ENCODE assay signal across 15 cellular contexts in the genomic region with DNA sequence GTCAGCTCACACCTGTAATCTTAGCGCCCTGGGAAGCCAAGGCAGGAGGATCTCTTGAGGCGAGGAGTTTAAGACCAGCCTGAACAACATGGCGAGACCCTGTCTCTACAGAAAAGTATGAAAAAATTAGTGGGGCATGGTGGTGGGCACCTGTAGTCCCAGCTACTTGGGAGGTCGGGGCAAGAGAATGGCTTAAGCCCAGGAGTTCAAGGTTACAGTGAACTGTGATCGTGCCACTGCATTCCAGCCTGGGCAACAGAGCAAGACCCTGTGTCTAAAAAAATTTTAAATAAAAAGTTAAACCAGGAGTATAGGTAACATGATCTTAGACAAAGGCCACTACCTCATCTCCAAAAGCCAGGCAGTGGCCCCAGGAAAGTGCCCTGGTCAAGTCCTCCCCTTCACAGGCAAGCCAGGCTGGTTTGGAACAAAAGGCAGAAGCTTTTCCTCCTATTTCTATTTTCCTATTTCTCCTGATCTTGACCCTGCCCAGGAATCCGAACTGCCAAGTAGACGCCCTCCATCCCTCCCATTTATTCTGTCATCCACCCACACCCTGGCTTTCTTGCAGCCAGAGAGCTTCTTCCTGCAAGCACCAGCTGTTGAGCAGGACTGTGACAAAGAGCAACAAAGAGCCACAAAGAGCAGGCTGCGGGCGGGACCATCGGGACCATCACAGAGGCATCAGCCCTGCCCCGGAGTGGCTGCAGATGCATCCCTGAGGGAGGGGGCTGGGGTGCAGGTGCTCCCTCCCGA.
DNase-seq lines count a peak whose midpoint lies in the region; ATAC-seq, FAIRE-seq and TF ChIP-seq lines count a peak whose summit lies in the region.
"Had no signal": no experiment of that assay in that cellular context is flagged by ENCODE, and none has a peak within 500 bp of the region (broad histone marks: within the 10 kb centered on the region; RNA-seq: fewer than 3 reads in every experiment).

No MANE protein-coding gene starts in this region.

- POLR2A ChIA-PET in HEK293 (lab: Yijun Ruan, JAX): no interaction called here
- POLR2A ChIA-PET in H1 (lab: Charles Lee; ENCODE audit: partially characterized antibody): interaction anchor here (0.8 kb wide), 1 partner anchor 129 kb away, joined by 3 read pairs; no protein-coding TSS in a partner anchor

- no peaks in the 10 kb centered on the region for H3K36me3 ChIP-seq in HEK293 (ENCODE audit: control insufficient read depth in 2 of 2, insufficient read depth in 1 of 2, low read length in 2 of 2)
- no peaks in the 10 kb centered on the region for H3K36me3 ChIP-seq in H1 (ENCODE audit: control insufficient read depth in 2 of 4, insufficient read depth in 4 of 4, low read length in 3 of 4)
- no peaks in the 10 kb centered on the region for H3K36me3 ChIP-seq in left lung
- H3K36me3 ChIP-seq in sigmoid colon: no peaks in the 10 kb centered on the region
- H3K36me3 ChIP-seq: neutrophil had no signal

- TF ChIP-seq RAD21 in H1 (IDR thresholded peaks at IDR 0.05 in 1 of 2, conservative IDR thresholded peaks at IDR 0.05 in 1 of 2; ENCODE audit: low read depth in 2 of 2, low read length in 2 of 2): no peak

- 0 out of 2 replicates have a peak overlapping the region, but pooled peaks have one; percentile 27 for H2BK5ac ChIP-seq in H1 (ENCODE audit: low read depth, low read length)

- no peak overlapping the region for H4K8ac ChIP-seq in H1 (ENCODE audit: extremely low read depth, insufficient read depth, low read length)

- H3K4me3 ChIP-seq in HEK293 (ENCODE audit: low read depth, low read length): no peak overlapping the region
- no peak overlapping the region for H3K4me3 ChIP-seq in H1 (ENCODE audit: extremely low read depth in 1 of 4, insufficient read depth in 2 of 4, low read depth in 3 of 4, low read length in 4 of 4)
- no peak overlapping the region for H3K4me3 ChIP-seq in left lung
- H3K4me3 ChIP-seq in sigmoid colon: no peak overlapping the region

- WGBS in H1 (ENCODE audit: extremely low coverage in 1 of 2, insufficient coverage in 1 of 2, insufficient read length in 1 of 2, insufficient replicate concordance in 2 of 2, low coverage in 1 of 2, low lambda C conversion rate in 2 of 2, missing lambda C conversion rate in 1 of 2), 2 experiments: 81% methylated on average over 12 of the region's 12 CpGs; no CpG with 5 or more reads in 1 of the 2 experiments
- 35 to 68% methylated on average over 12 of the region's 12 CpGs for WGBS in sigmoid colon, 2 donors

- no peak for FAIRE-seq in H1 (lab: Jason Lieb, UNC)
- FAIRE-seq: bronchial epithelial cell had no signal

- no peak overlapping the region; the same call in 1 of the 2 replicates for H2BK12ac ChIP-seq in H1 (ENCODE audit: low read depth, low read length)

- H3K4ac ChIP-seq in H1 (replicated peaks; ENCODE audit: insufficient read length, low read depth, low read length): no peak overlapping the region

- H4K20me1 ChIP-seq in H1 (replicated peaks in 1 of 2; ENCODE audit: control insufficient read depth in 1 of 2, insufficient read depth in 2 of 2, low read length in 2 of 2): no peaks in the 10 kb centered on the region

- no peak overlapping the region for H2BK120ac ChIP-seq in H1 (replicated peaks; ENCODE audit: low read depth, low read length)

- H4K91ac ChIP-seq in H1 (replicated peaks; ENCODE audit: insufficient read length, low read length): peak overlapping the region; percentile 59

- H2AK5ac ChIP-seq in H1 (ENCODE audit: low read depth, low read length): no peak overlapping the region

- TF ChIP-seq POLR2A in H1 (IDR thresholded peaks at IDR 0.05; ENCODE audit: control extremely low read depth in 1 of 2, low read depth in 2 of 2, low read length in 2 of 2): no peak
- no peak for TF ChIP-seq POLR2A in sigmoid colon (IDR thresholded peaks at IDR 0.05)

- H4K5ac ChIP-seq in H1 (ENCODE audit: insufficient read length, low read depth, low read length): no peak overlapping the region

- no peak overlapping the region; the same call in 1 of the 2 replicates for H2AFZ ChIP-seq in H1 (ENCODE audit: low read length)

- H2BK20ac ChIP-seq in H1 (ENCODE audit: low read length): 0 out of 2 replicates have a peak overlapping the region, but pooled peaks have one; percentile 75

- H3K27ac ChIP-seq in HEK293 (ENCODE audit: extremely low read depth, low read depth, low read length): no peak overlapping the region
- no peak overlapping the region for H3K27ac ChIP-seq in H1 (ENCODE audit: low read depth, low read length)
- H3K27ac ChIP-seq in left lung: peak overlapping the region in 1 of 2 donors; percentile 60
- peak overlapping the region in 1 of 4 donors; percentile 19 for H3K27ac ChIP-seq in sigmoid colon
- H3K27ac ChIP-seq: C4-2B, neutrophil had no signal

- H3K23me2 ChIP-seq in H1 (ENCODE audit: low read depth, low read length): peaks cover 11% of the 10 kb centered on the region

- no peak overlapping the region for H3K56ac ChIP-seq in H1 (replicated peaks; ENCODE audit: insufficient read length, low read depth, low read length)

- ATAC-seq in left lung: peak; percentile 38
- no peak for ATAC-seq in GM19463 (IDR thresholded peaks at IDR 0.05; ENCODE audit: unreplicated experiment)
- ATAC-seq: stimulated activated memory B cell treated with anti-CD40 and anti-IgM and Interleukin-4, amounts not matched to agents 10 μg/mL and 1 μg/mL and 100 μg/mL, for 72 hours had no signal

- TF ChIP-seq CTCF in HEK293 (tag by site-specific recombination; IDR thresholded peaks at IDR 0.05): no peak
- no peak for TF ChIP-seq CTCF in H1 (IDR thresholded peaks at IDR 0.05; ENCODE audit: control extremely low read depth in 1 of 3, insufficient read depth in 1 of 3, low read depth in 1 of 3, low read length in 3 of 3)
- TF ChIP-seq CTCF in left lung (IDR thresholded peaks at IDR 0.05): no peak
- no peak for TF ChIP-seq CTCF in sigmoid colon (IDR thresholded peaks at IDR 0.05)

- DNase-seq in H1 (ENCODE audit: low read depth in 1 of 2, low spot score in 2 of 2) (no peak), left lung (no peak), sigmoid colon (peak; percentile 57), NK-92 (lab: John Stamatoyannopoulos, UW; ENCODE audit: unreplicated experiment) (no peak), GF-D8 (lab: John Stamatoyannopoulos, UW) (no peak)
- no peak for DNase-seq in activated CD4-positive, alpha-beta T cell treated with anti-CD3 and anti-CD28 coated beads for 4 hours
- DNase-seq: activated effector memory CD4-positive, alpha-beta T cell treated with anti-CD3 and anti-CD28 coated beads, Interleukin-2, amount 50 U/mL, for 16 hours; NCI-H2081 treated with DMSO at 0.1 percent for 48 hours; stimulated activated CD4-positive, alpha-beta T cell treated with anti-CD3 and anti-CD28 coated beads, Interleukin-2, amount 100 ng/mL, for 24 hours had no signal

- no peak overlapping the region for H3K23ac ChIP-seq in H1 (ENCODE audit: insufficient read length)

- H3K4me1 ChIP-seq in HEK293 (ENCODE audit: control insufficient read depth, insufficient read depth, low read length) (0 out of 2 replicates have a peak, but pooled peaks cover 3% of the 10 kb centered on the region), H1 (replicated peaks in 1 of 4; ENCODE audit: control insufficient read depth in 3 of 4, insufficient read depth in 4 of 4, low read length in 3 of 4) (peaks cover 0 to 20% (median 10%) of the 10 kb centered on the region in 4 experiments; a peak in 5 of 7 replicates), left lung (peaks cover 0 to 25% of the 10 kb centered on the region in 2 donors), sigmoid colon (peaks cover 0 to 14% (median 11%) of the 10 kb centered on the region in 4 donors)

- no peaks in the 10 kb centered on the region for H3K79me2 ChIP-seq in H1 (ENCODE audit: control insufficient read depth in 1 of 2, insufficient read depth in 2 of 2, low read length in 2 of 2)

- intact Hi-C loops in left lung (cut with DNase I) (no loop called here), sigmoid colon (cut with DNase I) (no loop called here)

- H3K79me1 ChIP-seq in H1 (ENCODE audit: low read depth, low read length): no peaks in the 10 kb centered on the region; the same call in 1 of the 2 replicates

- H3K9me3 ChIP-seq in HEK293 (ENCODE audit: control insufficient read depth, insufficient read depth, low read depth, low read length): no peaks in the 10 kb centered on the region
- peaks cover 6 to 7% of the 10 kb centered on the region in 2 experiments; a peak in 2 of 4 replicates for H3K9me3 ChIP-seq in H1 (ENCODE audit: insufficient read depth in 2 of 2, low read depth in 1 of 2, low read length in 1 of 2)
- peaks cover 0 to 6% of the 10 kb centered on the region in 2 donors for H3K9me3 ChIP-seq in left lung
- no peaks in the 10 kb centered on the region for H3K9me3 ChIP-seq in sigmoid colon
- H3K9me3 ChIP-seq: neutrophil had no signal

- CTCF ChIA-PET in HEK293 (lab: Yijun Ruan, JAX): interaction anchor here (0.7 kb wide), 2 partner anchors 14 to 30 kb away, joined by 3 to 5 read pairs; no protein-coding TSS in a partner anchor
- CTCF ChIA-PET in H1 (lab: Charles Lee; ENCODE audit: partially characterized antibody): interaction anchor here (0.7 to 1.9 kb wide), 5 partner anchors 10 to 296 kb away, joined by 3 to 10 read pairs (median 3); no protein-coding TSS in a partner anchor

- H3K27me3 ChIP-seq in H1 (replicated peaks in 1 of 4; ENCODE audit: control insufficient read depth in 3 of 4, extremely low read depth in 1 of 4, insufficient read depth in 3 of 4, low read length in 3 of 4) (peaks cover 0 to 17% (median 8%) of the 10 kb centered on the region in 4 experiments; a peak in 4 of 7 replicates), left lung (peaks cover 11 to 39% of the 10 kb centered on the region in 2 donors), sigmoid colon (peaks cover 0 to 24% (median 14%) of the 10 kb centered on the region in 3 donors)

- no peak overlapping the region for H3K14ac ChIP-seq in H1 (ENCODE audit: insufficient read length)

- no peak overlapping the region for H3K18ac ChIP-seq in H1 (ENCODE audit: extremely low read depth, low read length)

- TF ChIP-seq EP300 in H1 (IDR thresholded peaks at IDR 0.05; ENCODE audit: borderline replicate concordance in 1 of 2, low read depth in 2 of 2, low read length in 2 of 2) (no peak), sigmoid colon (IDR thresholded peaks at IDR 0.05) (no peak)

- H3K9ac ChIP-seq in H1 (replicated peaks in 1 of 4; ENCODE audit: extremely low read depth in 1 of 4, low read depth in 3 of 4, low read length in 3 of 4): no peak overlapping the region

- H3K4me2 ChIP-seq in H1 (ENCODE audit: insufficient read depth in 1 of 2, low read depth in 2 of 2, low read length in 2 of 2): peak overlapping the region in 1 of 2 experiments; percentile 94; a peak in 1 of 4 replicates

- no peak overlapping the region for H2BK15ac ChIP-seq in H1 (ENCODE audit: low read length)

TF ChIP-seq in H1, 55 proteins besides CTCF, POLR2A, EP300 and RAD21:
- TF ChIP-seq SIX5 (IDR thresholded peaks at IDR 0.05; ENCODE audit: low read depth, low read length) (no peak), SAP30 (IDR thresholded peaks at IDR 0.05; ENCODE audit: insufficient read depth, insufficient replicate concordance, low read length) (no peak), BACH1 (IDR thresholded peaks at IDR 0.05; ENCODE audit: low read length) (no peak)
